Comparison of ENCODE assay signal across 10 cellular contexts in the genomic region with DNA sequence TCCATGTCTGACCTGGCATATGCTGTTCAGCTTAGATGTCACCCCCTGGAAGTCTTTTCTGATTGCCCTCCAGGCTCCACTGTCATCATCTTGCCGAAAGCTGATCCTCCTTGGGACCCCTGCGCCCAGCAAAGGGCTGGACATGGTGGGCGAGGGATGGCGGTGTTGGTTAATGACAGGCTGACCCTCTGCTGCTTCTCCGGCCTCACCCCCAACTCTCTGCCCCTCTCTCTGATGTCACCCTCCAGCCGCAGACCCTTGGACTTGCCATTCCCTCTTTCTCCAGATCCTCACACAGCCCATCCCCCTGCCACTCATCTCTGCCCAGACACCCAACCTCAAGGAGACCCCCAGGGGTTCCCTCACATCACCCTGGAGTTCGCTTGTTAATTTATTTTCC. TPM values are rescaled to one million over a fixed set of nuclear protein-coding genes. Genes with fewer than 3 reads are reported as not detected.
DNase-seq lines count a peak whose midpoint lies in the region; ATAC-seq lines count a peak whose summit lies in the region.
"Had no signal": no experiment of that assay in that cellular context is flagged by ENCODE, and none has a peak within 500 bp of the region (broad histone marks: within the 10 kb centered on the region; RNA-seq: fewer than 3 reads in every experiment).

No MANE protein-coding gene starts in this region.

- H3K27me3 Mint-ChIP-seq in activated CD4-positive, alpha-beta T cell treated with anti-CD3 and anti-CD28 coated beads, Interleukin-2, amount 10 ng/mL, durations not matched to agents 7 days and 5 days, result no peaks in the 10 kb centered on the region
- no peaks in the 10 kb centered on the region for H3K27me3 Mint-ChIP-seq in activated naive CD8-positive, alpha-beta T cell

- peak overlapping the region; percentile 45 for H4K8ac ChIP-seq in mesenchymal stem cell (ENCODE audit: low read length)

- peaks cover 33% of the 10 kb centered on the region for H3K4me1 Mint-ChIP-seq in activated CD4-positive, alpha-beta T cell treated with anti-CD3 and anti-CD28 coated beads, Interleukin-2, amount 10 ng/mL, durations not matched to agents 7 days and 5 days
- peaks cover 35% of the 10 kb centered on the region for H3K4me1 Mint-ChIP-seq in activated naive CD8-positive, alpha-beta T cell (ENCODE audit: low read depth)

- H3K4ac ChIP-seq in mesenchymal stem cell (ENCODE audit: low read depth in 1 of 2, low read length in 2 of 2), result no peak overlapping the region

- no peak overlapping the region for H3K4me2 ChIP-seq in mesenchymal stem cell (ENCODE audit: low read length, poor library complexity, severe bottlenecking)

- peak overlapping the region in 1 of 2 experiments; percentile 11 for H3K23ac ChIP-seq in mesenchymal stem cell (ENCODE audit: low read length in 2 of 2)

- peak overlapping the region; percentile 62 for H4K91ac ChIP-seq in mesenchymal stem cell (ENCODE audit: low read length)

- no peak overlapping the region for H3K27ac Mint-ChIP-seq in activated CD4-positive, alpha-beta T cell treated with anti-CD3 and anti-CD28 coated beads, Interleukin-2, amount 10 ng/mL, durations not matched to agents 7 days and 5 days
- peak overlapping the region; percentile 76 for H3K27ac Mint-ChIP-seq in activated naive CD8-positive, alpha-beta T cell

- no peak overlapping the region for H2BK120ac ChIP-seq in mesenchymal stem cell (ENCODE audit: low read depth, low read length)

- H3K4me3 ChIP-seq in mesenchymal stem cell (ENCODE audit: insufficient read depth in 1 of 2, low read depth in 1 of 2, low read length in 2 of 2), result peak overlapping the region in 1 of 2 experiments; percentile 89
- peak overlapping the region in 3 of 5 donors; percentile 62 to 77 (median 73) for H3K4me3 ChIP-seq in subcutaneous abdominal adipose tissue (ENCODE audit: low read depth in 1 of 5, low read length in 5 of 5)

- H3K36me3 Mint-ChIP-seq in activated CD4-positive, alpha-beta T cell treated with anti-CD3 and anti-CD28 coated beads, Interleukin-2, amount 10 ng/mL, durations not matched to agents 7 days and 5 days (ENCODE audit: low read depth), result peaks cover 39% of the 10 kb centered on the region
- H3K36me3 Mint-ChIP-seq in activated naive CD8-positive, alpha-beta T cell, result no peaks in the 10 kb centered on the region

- ATAC-seq in GM18873 (IDR thresholded peaks at IDR 0.05; ENCODE audit: low FRiP score, unreplicated experiment) (no peak), HG02840 (IDR thresholded peaks at IDR 0.05; ENCODE audit: low FRiP score, unreplicated experiment) (no peak), GM18907 (IDR thresholded peaks at IDR 0.05; ENCODE audit: unreplicated experiment) (no peak)

- H3K9me3 ChIP-seq in mesenchymal stem cell (ENCODE audit: control insufficient read depth, low read length) (no peaks in the 10 kb centered on the region), subcutaneous abdominal adipose tissue (ENCODE audit: control insufficient read depth in 5 of 5, low read length in 5 of 5) (no peaks in the 10 kb centered on the region)

- H3K9ac ChIP-seq in mesenchymal stem cell (ENCODE audit: low read length) (peak overlapping the region; percentile 90), subcutaneous abdominal adipose tissue (ENCODE audit: low read length in 5 of 5) (peak overlapping the region in 1 of 5 donors; percentile 71)

- peak overlapping the region in 1 of 2 experiments; percentile 70 for H2BK12ac ChIP-seq in mesenchymal stem cell (ENCODE audit: low read length in 2 of 2)

- H3K27me3 ChIP-seq in mesenchymal stem cell (ENCODE audit: control insufficient read depth in 1 of 2, insufficient read depth in 1 of 2, low read length in 2 of 2) (no peaks in the 10 kb centered on the region), subcutaneous abdominal adipose tissue (ENCODE audit: control insufficient read depth in 5 of 5, insufficient read depth in 4 of 5, low read length in 5 of 5) (no peaks in the 10 kb centered on the region)

- H3K18ac ChIP-seq in mesenchymal stem cell (ENCODE audit: low read depth in 1 of 2, low read length in 2 of 2), result peak overlapping the region in 1 of 2 experiments; percentile 71

- H3K79me1 ChIP-seq in mesenchymal stem cell (replicated peaks; ENCODE audit: low read length, poor library complexity, severe bottlenecking), result peaks cover 21% of the 10 kb centered on the region

- DNase-seq in activated CD4-positive, alpha-beta T cell treated with anti-CD3 and anti-CD28 coated beads, Interleukin-2, amount 10 ng/mL, durations not matched to agents 7 days and 5 days, result no peak
- no peak for DNase-seq in activated CD4-positive, alpha-beta T cell treated with anti-CD3 and anti-CD28 coated beads, Interleukin-2, amount 50 U/mL, for 4 hours
- no peak for DNase-seq in mesenchymal stem cell
- DNase-seq: NCI-H2029 treated with DMSO at 0.1 percent for 48 hours had no signal

- POLR2A ChIA-PET in activated CD4-positive, alpha-beta T cell treated with anti-CD3 and anti-CD28 coated beads, Interleukin-2, amount 10 ng/mL, durations not matched to agents 7 days and 5 days (lab: Charles Lee), result no interaction called here

- H2AFZ ChIP-seq in mesenchymal stem cell (ENCODE audit: low read depth, low read length), result no peak overlapping the region

- H2BK5ac ChIP-seq in mesenchymal stem cell (ENCODE audit: low read depth, low read length, poor library complexity, severe bottlenecking), result no peak overlapping the region

- H3K36me3 ChIP-seq in mesenchymal stem cell (ENCODE audit: control insufficient read depth in 1 of 2, insufficient read depth in 2 of 2, low read depth in 1 of 2, low read length in 2 of 2) (peaks cover 43 to 44% of the 10 kb centered on the region in 2 experiments), subcutaneous abdominal adipose tissue (ENCODE audit: control insufficient read depth in 5 of 5, insufficient read depth in 5 of 5, low read length in 5 of 5) (peaks cover 0 to 43% (median 29%) of the 10 kb centered on the region in 5 donors)

- no peak overlapping the region for H2AK5ac ChIP-seq in mesenchymal stem cell (ENCODE audit: low read length, severe bottlenecking)

- 92% methylated on average over 7 of the region's 7 CpGs for WGBS in mesenchymal stem cell

- H3K4me1 ChIP-seq in mesenchymal stem cell (ENCODE audit: control insufficient read depth, insufficient read depth, low read depth, low read length) (peaks cover 39% of the 10 kb centered on the region), subcutaneous abdominal adipose tissue (ENCODE audit: control insufficient read depth in 5 of 5, insufficient read depth in 5 of 5, low read length in 5 of 5) (peaks cover 5 to 51% (median 47%) of the 10 kb centered on the region in 5 donors)

- H2BK15ac ChIP-seq in mesenchymal stem cell (ENCODE audit: low read depth, poor library complexity, severe bottlenecking), result no peak overlapping the region

- CTCF ChIA-PET in activated CD4-positive, alpha-beta T cell treated with anti-CD3 and anti-CD28 coated beads, Interleukin-2, amount 10 ng/mL, durations not matched to agents 7 days and 5 days (lab: Charles Lee), result interaction anchor here (2.5 to 3.6 kb wide), 2 partner anchors 10 to 37 kb away, joined by 11 to 40 read pairs; no protein-coding TSS in a partner anchor

- H3K27ac ChIP-seq in mesenchymal stem cell (ENCODE audit: low read length, poor library complexity, severe bottlenecking) (no peak overlapping the region), subcutaneous abdominal adipose tissue (ENCODE audit: low read depth, low read length) (peak overlapping the region; percentile 75)

- H3K9me3 Mint-ChIP-seq in activated CD4-positive, alpha-beta T cell treated with anti-CD3 and anti-CD28 coated beads, Interleukin-2, amount 10 ng/mL, durations not matched to agents 7 days and 5 days, result no peaks in the 10 kb centered on the region
- no peaks in the 10 kb centered on the region for H3K9me3 Mint-ChIP-seq in activated naive CD8-positive, alpha-beta T cell (ENCODE audit: low read depth)

- H3K14ac ChIP-seq in mesenchymal stem cell (ENCODE audit: low read length in 2 of 2), result no peak overlapping the region

- H3K4me3 Mint-ChIP-seq in activated CD4-positive, alpha-beta T cell treated with anti-CD3 and anti-CD28 coated beads, Interleukin-2, amount 10 ng/mL, durations not matched to agents 7 days and 5 days, result peak overlapping the region; percentile 57
- peak overlapping the region; percentile 68 for H3K4me3 Mint-ChIP-seq in activated naive CD8-positive, alpha-beta T cell

RNA-seq across cellular contexts. Expression of gene EHBP1L1, which starts 2.3 kb away (rescaled TPM):
- 10 to 100 TPM; 69.2 to 96.7 TPM for total RNA-seq in activated CD4-positive, alpha-beta T cell treated with anti-CD3 and anti-CD28 coated beads, Interleukin-2, amount 10 ng/mL, durations not matched to agents 7 days and 5 days
- polyA plus RNA-seq in mesenchymal stem cell (2013, experiment 1 of 2), result 22.5 TPM
- 22.6 TPM for polyA plus RNA-seq in mesenchymal stem cell (2013, experiment 2 of 2)

RNA-seq across cellular contexts. Expression of gene FAM89B, which starts 5.8 kb away (rescaled TPM):
- total RNA-seq in activated CD4-positive, alpha-beta T cell treated with anti-CD3 and anti-CD28 coated beads, Interleukin-2, amount 10 ng/mL, durations not matched to agents 7 days and 5 days, result 10 to 100 TPM; 34.1 to 42.1 TPM
- polyA plus RNA-seq in mesenchymal stem cell (2013, experiment 1 of 2), result 50.0 TPM
- 53.5 TPM for polyA plus RNA-seq in mesenchymal stem cell (2013, experiment 2 of 2)

RNA-seq across cellular contexts. Expression of gene ZNRD2, which starts 7.9 kb away (rescaled TPM):
- 10 to 100 TPM; 32.4 to 35.4 TPM for total RNA-seq in activated CD4-positive, alpha-beta T cell treated with anti-CD3 and anti-CD28 coated beads, Interleukin-2, amount 10 ng/mL, durations not matched to agents 7 days and 5 days
- 64.9 TPM for polyA plus RNA-seq in mesenchymal stem cell (2013, experiment 1 of 2)
- polyA plus RNA-seq in mesenchymal stem cell (2013, experiment 2 of 2), result 59.8 TPM

RNA-seq across cellular contexts. Expression of gene KCNK7, which starts 17.5 kb away (rescaled TPM):
- total RNA-seq in activated CD4-positive, alpha-beta T cell treated with anti-CD3 and anti-CD28 coated beads, Interleukin-2, amount 10 ng/mL, durations not matched to agents 7 days and 5 days, result 1 to 10 TPM in 1 of 2 experiments, under 1 TPM in 1; 1.00 to 3.3 TPM
- 0.04 TPM for polyA plus RNA-seq in mesenchymal stem cell (2013, experiment 1 of 2)
- polyA plus RNA-seq in mesenchymal stem cell (2013, experiment 2 of 2), result 0.08 TPM
- total RNA-seq: frontal cortex had no signal

RNA-seq across cellular contexts. Expression of gene LTBP3, which starts 20.0 kb away (rescaled TPM):
- 10 to 100 TPM; 80.2 to 92.5 TPM for total RNA-seq in activated CD4-positive, alpha-beta T cell treated with anti-CD3 and anti-CD28 coated beads, Interleukin-2, amount 10 ng/mL, durations not matched to agents 7 days and 5 days
- polyA plus RNA-seq in mesenchymal stem cell (2013, experiment 1 of 2), result 52.8 TPM
- polyA plus RNA-seq in mesenchymal stem cell (2013, experiment 2 of 2), result 46.9 TPM
